Comparison of ENCODE assay signal across 8 cellular contexts in genomic region chr10:92593553-92594046, GRCh38. TPM values are rescaled to one million over a fixed set of nuclear protein-coding genes. Genes with fewer than 3 reads are reported as not detected.
DNase-seq lines count a peak whose midpoint lies in the region; ATAC-seq and TF ChIP-seq lines count a peak whose summit lies in the region.

No MANE protein-coding gene starts in this region.

- H3K4me1 Mint-ChIP-seq in natural killer cell, result peaks cover 27 to 31% of the 10 kb centered on the region in 2 donors

- H3K4me2 ChIP-seq in KMS-11, result peak overlapping the region; percentile 94

- H4K20me1 ChIP-seq in KMS-11 (ENCODE audit: insufficient read depth), result peaks cover 19% of the 10 kb centered on the region

- peak; percentile 18 for DNase-seq in CD1c-positive myeloid dendritic cell (ENCODE audit: extremely low spot score)
- no peak for DNase-seq in colonic mucosa
- DNase-seq in natural killer cell, result no peak
- no peak for DNase-seq in glomerular visceral epithelial cell (ENCODE audit: extremely low spot score)
- no peak for DNase-seq in 8988T

- H3K4me3 Mint-ChIP-seq in natural killer cell, result peak overlapping the region; percentile 99

- H3K27me3 ChIP-seq in KMS-11 (ENCODE audit: insufficient read depth, low read depth), result no peaks in the 10 kb centered on the region
- H3K27me3 ChIP-seq in colonic mucosa, result no peaks in the 10 kb centered on the region

- intact Hi-C loops in colonic mucosa (cut with DNase I) (no loop called here), natural killer cell (cut with micrococcal nuclease) (loop anchor here (2.0 to 5.0 kb wide), 4 partner anchors 76 to 301 kb away; partner anchors contain the start of genes CPEB3, EXOC6 and MARCHF5)

- H3K27me3 Mint-ChIP-seq in natural killer cell (ENCODE audit: low read depth in 2 of 2), result no peaks in the 10 kb centered on the region

- H3K4me3 ChIP-seq in KMS-11 (IDR thresholded peaks at IDR 0.05; ENCODE audit: insufficient read depth, low read depth, low read length), result peak overlapping the region; percentile 34
- H3K4me3 ChIP-seq in colonic mucosa, result peak overlapping the region; percentile 92

- H3K79me2 ChIP-seq in KMS-11 (ENCODE audit: insufficient read depth, low read depth), result peaks cover 57% of the 10 kb centered on the region

- no peaks in the 10 kb centered on the region for H3K9me3 Mint-ChIP-seq in natural killer cell

- H3K9me3 ChIP-seq in colonic mucosa, result no peaks in the 10 kb centered on the region

- ATAC-seq in natural killer cell, result no peak
- ATAC-seq in esophagus mucosa, result no peak
- no peak for ATAC-seq in GM19023 (IDR thresholded peaks at IDR 0.05; ENCODE audit: unreplicated experiment)

- peak overlapping the region; percentile 62 for H2AFZ ChIP-seq in KMS-11 (ENCODE audit: low read depth)

- H3K36me3 Mint-ChIP-seq in natural killer cell, result no peaks in the 10 kb centered on the region

- H3K27ac ChIP-seq in KMS-11 (peak overlapping the region; percentile 93), colonic mucosa (peak overlapping the region; percentile 90)

- no peak for TF ChIP-seq CTCF in KMS-11 (conservative IDR thresholded peaks at IDR 0.05; ENCODE audit: low read depth, low read length)
- TF ChIP-seq CTCF in colonic mucosa (IDR thresholded peaks at IDR 0.05), result no peak
- no peak for TF ChIP-seq CTCF in natural killer cell (IDR thresholded peaks at IDR 0.05)

- H3K4me1 ChIP-seq in KMS-11 (ENCODE audit: low read depth, poor library complexity, severe bottlenecking), result peaks cover 41% of the 10 kb centered on the region
- no peaks in the 10 kb centered on the region for H3K4me1 ChIP-seq in colonic mucosa

- H3K27ac Mint-ChIP-seq in natural killer cell, result peak overlapping the region; percentile 99 to 100

- H3K9ac ChIP-seq in KMS-11 (peak overlapping the region; percentile 90), colonic mucosa (ENCODE audit: low read depth in 2 of 2, low read length in 2 of 2) (peak overlapping the region; percentile 64 to 82)

- H3K36me3 ChIP-seq in KMS-11 (ENCODE audit: insufficient read depth) (0 out of 2 replicates have a peak, but pooled peaks cover 3% of the 10 kb centered on the region), colonic mucosa (no peaks in the 10 kb centered on the region)

RNA-seq across cellular contexts. Expression of gene KIF11, which starts 0.7 kb away (rescaled TPM):
- total RNA-seq in colonic mucosa (10 to 100 TPM; 10.2 to 31.6 TPM), natural killer cell (1 to 10 TPM; 1.3 to 2.4 (median 1.9) TPM), esophagus mucosa (16.8 TPM)

RNA-seq across cellular contexts. Expression of gene IDE, which starts 19.7 kb away (rescaled TPM):
- total RNA-seq in colonic mucosa, result 10 to 100 TPM; 39.0 to 44.8 TPM
- 10 to 100 TPM; 18.2 to 23.5 (median 21.8) TPM for total RNA-seq in natural killer cell
- total RNA-seq in esophagus mucosa, result 36.4 TPM
